ENCODE assay signal across 8 cellular contexts in the genomic region with DNA sequence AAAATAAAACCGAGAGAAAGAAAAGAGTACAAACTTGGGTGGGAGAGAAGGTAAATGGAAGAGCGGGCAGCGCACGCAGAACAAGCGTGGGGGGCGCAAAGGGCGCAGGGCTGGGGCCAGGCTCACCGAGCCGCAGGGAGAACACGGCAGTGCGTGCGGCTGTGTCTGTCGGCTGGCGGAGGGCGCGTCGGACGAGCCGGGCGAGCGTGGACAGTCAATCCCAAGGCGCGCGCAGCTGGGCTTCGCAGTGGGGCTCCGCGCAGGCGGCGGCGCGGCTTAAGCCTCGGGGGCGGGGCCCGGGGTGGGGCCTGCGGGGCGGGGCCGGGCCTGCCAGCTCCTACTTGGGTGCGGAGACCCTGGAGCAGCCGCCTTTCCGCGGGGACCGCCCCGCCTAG. TPM values are rescaled to one million over a fixed set of nuclear protein-coding genes. Genes with fewer than 3 reads are reported as not detected.
DNase-seq lines count a peak whose midpoint lies in the region; ATAC-seq, FAIRE-seq and TF ChIP-seq lines count a peak whose summit lies in the region.

A gene with protein sequence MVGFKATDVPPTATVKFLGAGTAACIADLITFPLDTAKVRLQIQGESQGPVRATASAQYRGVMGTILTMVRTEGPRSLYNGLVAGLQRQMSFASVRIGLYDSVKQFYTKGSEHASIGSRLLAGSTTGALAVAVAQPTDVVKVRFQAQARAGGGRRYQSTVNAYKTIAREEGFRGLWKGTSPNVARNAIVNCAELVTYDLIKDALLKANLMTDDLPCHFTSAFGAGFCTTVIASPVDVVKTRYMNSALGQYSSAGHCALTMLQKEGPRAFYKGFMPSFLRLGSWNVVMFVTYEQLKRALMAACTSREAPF (minus strand): TSS at position 249 of the 395 bp plus-strand sequence. CDS start 4,465 bp downstream, outside the sequence.

- no peaks in the 10 kb centered on the region for H3K9me3 ChIP-seq in adrenal gland (replicated peaks in 1 of 3)
- H3K9me3 ChIP-seq in right atrium auricular region: no peaks in the 10 kb centered on the region

- intact Hi-C loops in T-helper 1 cell treated with Interleukin-12 subunit alpha and Interleukin-12 subunit beta and Interleukin-4 antibody, amounts not matched to agents 30 ng/mL and 1 ng/mL, for 36 hours (cut with micrococcal nuclease): loop anchor here (1.0 to 10.0 kb wide), 9 partner anchors 106 to 1880 kb away; partner anchors contain the start of genes COA4, FAM168A, LAMTOR1 and LIPT2
- intact Hi-C loops in adrenal gland (cut with DNase I): no loop called here

- ATAC-seq in HG02623 (IDR thresholded peaks at IDR 0.05; ENCODE audit: unreplicated experiment): peak; percentile 47

- 1 to 3% (median 2%) methylated on average over 16 to 43 of the region's 43 CpGs for WGBS in adrenal gland, 4 donors

- H3K36me3 ChIP-seq in adrenal gland (replicated peaks in 1 of 2) (peaks cover 0 to 11% of the 10 kb centered on the region in 2 donors), right atrium auricular region (peaks cover under 1% of the 10 kb centered on the region)

- DNase-seq in GM12864 (ENCODE audit: low read depth) (no peak), NCI-H1417 (lab: John Stamatoyannopoulos, UW) (peak; percentile 90 to 98 (median 97)), adrenal gland (peak; percentile 79 to 90 (median 83)), right atrium auricular region (ENCODE audit: low spot score) (peak; percentile 79), putamen (ENCODE audit: low spot score) (peak; percentile 77), urothelium cell line (ENCODE audit: low spot score) (peak; percentile 94)

- H3K4me3 ChIP-seq in GM12864 (ENCODE audit: low read depth, low read length) (peak within 1 kb of the TSS; percentile 94), adrenal gland (peak within 1 kb of the TSS; percentile 47 to 70 (median 64)), right atrium auricular region (peak within 1 kb of the TSS; percentile 51 to 68)

- FAIRE-seq in urothelium cell line (lab: Jason Lieb, UNC): no peak

- H3K27ac ChIP-seq in adrenal gland (peak within 1 kb of the TSS; percentile 80 to 91 (median 87)), right atrium auricular region (peak within 1 kb of the TSS; percentile 83 to 90)

- TF ChIP-seq CTCF in GM12864 (IDR thresholded peaks at IDR 0.05; ENCODE audit: low read depth, low read length, missing control alignments) (no peak), adrenal gland (IDR thresholded peaks at IDR 0.05) (no peak), right atrium auricular region (IDR thresholded peaks at IDR 0.05) (no peak)

- H3K4me1 ChIP-seq in adrenal gland (replicated peaks in 1 of 2) (peaks cover 9 to 11% of the 10 kb centered on the region in 2 donors), right atrium auricular region (peaks cover 0 to 6% of the 10 kb centered on the region in 2 donors)

- no peaks in the 10 kb centered on the region for H3K27me3 ChIP-seq in adrenal gland
- H3K27me3 ChIP-seq in right atrium auricular region: no peaks in the 10 kb centered on the region

- TF ChIP-seq POLR2A in adrenal gland (IDR thresholded peaks at IDR 0.05): no peak

RNA-seq across cellular contexts. Expression of the gene that starts here (rescaled TPM):
- total RNA-seq in T-helper 1 cell treated with Interleukin-12 subunit alpha and Interleukin-12 subunit beta and Interleukin-4 antibody, amounts not matched to agents 30 ng/mL and 1 ng/mL, for 36 hours: 461 and 494 TPM in 2 replicates
- total RNA-seq in adrenal gland: 100 to 1,000 TPM in 1 of 8 donors, 10 to 100 TPM in 7; 21.4 to 117 (median 46.2) TPM
- polyA plus RNA-seq in adrenal gland: 10 to 100 TPM; 26.0 to 91.3 (median 44.2) TPM
- total RNA-seq in right atrium auricular region: 10 to 100 TPM in 1 of 2 donors, 1 to 10 TPM in 1; 8.2 to 13.2 TPM
